Comparison of ENCODE assay signal across 1 cellular context in genomic region chr6:36682328-36683144, GRCh38.
TF ChIP-seq lines count a peak whose summit lies in the region.

No MANE protein-coding gene starts in this region.

TF ChIP-seq in HepG2, 621 proteins besides CTCF, POLR2A, EP300 and RAD21 (continued from another document and continues in another):
- TF ChIP-seq MEIS1 (CRISPR knock-in tag; IDR thresholded peaks at IDR 0.05; ENCODE audit: borderline replicate concordance), result no peak; the same call in 1 of the 2 replicates
- TF ChIP-seq KLF16 (CRISPR knock-in tag; IDR thresholded peaks at IDR 0.05), result 0 out of 4 replicates have a peak, but pooled peaks of 1 of the 2 experiments have one; percentile 14
- TF ChIP-seq ZSCAN22 (CRISPR knock-in tag; IDR thresholded peaks at IDR 0.05), result no peak
- TF ChIP-seq KAT7 (CRISPR knock-in tag; IDR thresholded peaks at IDR 0.05; ENCODE audit: borderline replicate concordance), result no peak
- TF ChIP-seq ZSCAN31 (CRISPR knock-in tag; IDR thresholded peaks at IDR 0.05; ENCODE audit: low read depth), result no peak
- TF ChIP-seq KDM1A (CRISPR knock-in tag; IDR thresholded peaks at IDR 0.05), result no peak
- TF ChIP-seq RBFOX2 (IDR thresholded peaks at IDR 0.05; ENCODE audit: low read depth, low read length), result no peak
- TF ChIP-seq ZNF577 (CRISPR knock-in tag; IDR thresholded peaks at IDR 0.05; ENCODE audit: borderline replicate concordance, low read depth), result no peak
- no peak for TF ChIP-seq BHLHE40 (IDR thresholded peaks at IDR 0.05; ENCODE audit: low read length)
- TF ChIP-seq SP5 (CRISPR knock-in tag; IDR thresholded peaks at IDR 0.05; ENCODE audit: borderline replicate concordance, low read depth), result 0 out of 2 replicates have a peak, but pooled peaks have one; percentile 19
- TF ChIP-seq ZBTB7A (CRISPR knock-in tag; IDR thresholded peaks at IDR 0.05), result no peak
- peak; percentile 62; the same call in 1 of the 2 replicates for TF ChIP-seq ESRRA (CRISPR knock-in tag; IDR thresholded peaks at IDR 0.05; ENCODE audit: low read depth)
- 0 out of 2 replicates have a peak, but pooled peaks have one; percentile 28 for TF ChIP-seq ATF3 (CRISPR knock-in tag; IDR thresholded peaks at IDR 0.05)
- no peak for TF ChIP-seq PRMT3 (CRISPR knock-in tag; IDR thresholded peaks at IDR 0.05; ENCODE audit: borderline replicate concordance, low read depth)
- TF ChIP-seq ZNF614 (CRISPR knock-in tag; IDR thresholded peaks at IDR 0.05; ENCODE audit: borderline replicate concordance), result 0 out of 2 replicates have a peak, but pooled peaks have one; percentile 19
- no peak for TF ChIP-seq YY1 (IDR thresholded peaks at IDR 0.05; ENCODE audit: insufficient read depth, insufficient replicate concordance, low read depth, low read length)
- TF ChIP-seq REL (CRISPR knock-in tag; conservative IDR thresholded peaks at IDR 0.05), result no peak
- TF ChIP-seq BRF2 (CRISPR knock-in tag; IDR thresholded peaks at IDR 0.05), result no peak
- no peak for TF ChIP-seq BRD4 (CRISPR knock-in tag; IDR thresholded peaks at IDR 0.05)
- no peak for TF ChIP-seq ZNF292 (CRISPR knock-in tag; IDR thresholded peaks at IDR 0.05; ENCODE audit: borderline replicate concordance, low read depth)
- no peak for TF ChIP-seq ZHX2 (IDR thresholded peaks at IDR 0.05; ENCODE audit: low read depth)
- no peak for TF ChIP-seq ZHX2 (CRISPR knock-in tag; IDR thresholded peaks at IDR 0.05; ENCODE audit: borderline replicate concordance)
- TF ChIP-seq ZNF652 (CRISPR knock-in tag; IDR thresholded peaks at IDR 0.05; ENCODE audit: borderline replicate concordance, low read depth), result no peak
- TF ChIP-seq HCFC1 (IDR thresholded peaks at IDR 0.05; ENCODE audit: low read depth, low read length), result no peak
- no peak for TF ChIP-seq ZNF234 (CRISPR knock-in tag; conservative IDR thresholded peaks at IDR 0.05)
- TF ChIP-seq ZNF496 (CRISPR knock-in tag; IDR thresholded peaks at IDR 0.05; ENCODE audit: insufficient replicate concordance), result no peak
- TF ChIP-seq ZNF879 (CRISPR knock-in tag; IDR thresholded peaks at IDR 0.05), result no peak
- TF ChIP-seq ZXDC (CRISPR knock-in tag; IDR thresholded peaks at IDR 0.05), result no peak
- TF ChIP-seq ZNF44 (CRISPR knock-in tag; IDR thresholded peaks at IDR 0.05), result no peak
- TF ChIP-seq ETV6 (CRISPR knock-in tag; conservative IDR thresholded peaks at IDR 0.05), result no peak
- TF ChIP-seq TAF15 (IDR thresholded peaks at IDR 0.05; ENCODE audit: low read depth, low read length, poor library complexity, severe bottlenecking), result no peak
- TF ChIP-seq ZFX (CRISPR knock-in tag; IDR thresholded peaks at IDR 0.05; ENCODE audit: low read depth), result peak; percentile 30; the same call in 1 of the 2 replicates
- TF ChIP-seq ZNF414 (CRISPR knock-in tag; IDR thresholded peaks at IDR 0.05), result 0 out of 2 replicates have a peak, but pooled peaks have one; percentile 25
- no peak for TF ChIP-seq TBX3 (IDR thresholded peaks at IDR 0.05; ENCODE audit: borderline replicate concordance)
- peak; percentile 34; the same call in 1 of the 2 replicates for TF ChIP-seq HDAC1 (CRISPR knock-in tag; IDR thresholded peaks at IDR 0.05)
- no peak for TF ChIP-seq DDIT3 (CRISPR knock-in tag; IDR thresholded peaks at IDR 0.05)
- TF ChIP-seq PCBP1 (IDR thresholded peaks at IDR 0.05; ENCODE audit: borderline replicate concordance, low read depth, low read length), result no peak
- TF ChIP-seq GTF2F1 (IDR thresholded peaks at IDR 0.05; ENCODE audit: low read length), result no peak
- TF ChIP-seq NR3C1 (CRISPR knock-in tag; IDR thresholded peaks at IDR 0.05), result no peak
- TF ChIP-seq CBFB (CRISPR knock-in tag; IDR thresholded peaks at IDR 0.05), result no peak
- no peak for TF ChIP-seq ATF2 (CRISPR knock-in tag; IDR thresholded peaks at IDR 0.05)
- 0 out of 2 replicates have a peak, but pooled peaks have one; percentile 8 for TF ChIP-seq GMEB1 (CRISPR knock-in tag; IDR thresholded peaks at IDR 0.05; ENCODE audit: borderline replicate concordance)
- no peak for TF ChIP-seq ZNF570 (CRISPR knock-in tag; IDR thresholded peaks at IDR 0.05; ENCODE audit: borderline replicate concordance)
- no peak for TF ChIP-seq CSRNP2 (CRISPR knock-in tag; conservative IDR thresholded peaks at IDR 0.05; ENCODE audit: low read depth)
- TF ChIP-seq TBP (CRISPR knock-in tag; IDR thresholded peaks at IDR 0.05), result no peak
- TF ChIP-seq ZNF274 (CRISPR knock-in tag; IDR thresholded peaks at IDR 0.05), result no peak
